In the genomic region with DNA sequence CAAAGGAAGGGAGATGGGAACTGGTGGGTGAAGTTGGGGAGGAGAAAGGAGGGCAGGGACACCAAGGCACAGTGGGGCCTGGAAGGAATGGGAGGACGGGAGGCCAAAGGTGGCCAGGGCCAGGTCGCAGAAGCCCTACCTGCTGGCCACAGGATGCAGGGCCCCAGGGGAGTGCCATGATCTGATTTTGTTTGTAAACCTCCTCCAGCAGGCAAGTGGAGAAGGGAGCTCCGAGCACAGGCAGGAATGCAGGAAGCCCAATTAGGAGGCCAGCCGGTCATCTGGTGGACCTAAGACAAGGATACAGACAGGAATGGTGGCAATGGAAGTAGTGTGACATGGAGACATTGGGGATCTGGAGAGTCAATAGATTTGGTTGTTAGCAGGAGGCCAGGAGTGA, we compare ENCODE assay signal across 27 cellular contexts.
"Had no signal": no experiment of that assay in that cellular context is flagged by ENCODE, and none has a peak within 500 bp of the region (broad histone marks: within the 10 kb centered on the region; RNA-seq: fewer than 3 reads in every experiment).

No MANE protein-coding gene starts in this region.

- DNase-seq: activated CD4-positive, alpha-beta memory T cell treated with anti-CD3 and anti-CD28 coated beads, Interleukin-2, amount 10 ng/mL, durations not matched to agents 7 days and 5 days; activated CD4-positive, alpha-beta T cell treated with anti-CD3 and anti-CD28 coated beads, Interleukin-2, amount 10 ng/mL, durations not matched to agents 24 days and 14 days; activated effector memory CD4-positive, alpha-beta T cell treated with anti-CD3 and anti-CD28 coated beads, Interleukin-2, amount 50 U/mL, for 16 hours; activated T-cell treated with anti-CD3 and anti-CD28 coated beads, Interleukin-2, amount 50 U/mL, for 72 hours; anterior cingulate cortex; brain microvascular endothelial cell; effector memory CD4-positive, alpha-beta T cell; glutamatergic neuron; immature natural killer cell; kidney glomerular epithelial cell; left lung; stimulated activated CD4-positive, alpha-beta T cell treated with anti-CD3 and anti-CD28 coated beads, Interleukin-12 subunit alpha, Interleukin-12 subunit beta, amount 100 ng/mL, for 4 hours; stimulated activated CD4-positive, alpha-beta T cell treated with anti-CD3 and anti-CD28 coated beads, Interleukin-4, amount 100 ng/mL, for 4 hours; stimulated activated naive CD8-positive, alpha-beta T cell treated with anti-CD3 and anti-CD28 coated beads, Interleukin-15, Interleukin-2, amounts not matched to agents 100 U/mL and 50 U/mL, for 24 hours; substantia nigra; uterus had no signal

- H3K79me2 ChIP-seq: hepatocyte had no signal

- H3K9me3 Mint-ChIP-seq: activated CD4-positive, alpha-beta memory T cell treated with anti-CD3 and anti-CD28 coated beads, Interleukin-2, amount 10 ng/mL, durations not matched to agents 7 days and 5 days; activated CD4-positive, alpha-beta T cell treated with anti-CD3 and anti-CD28 coated beads, Interleukin-2, amount 10 ng/mL, durations not matched to agents 24 days and 14 days; activated naive CD4-positive, alpha-beta T cell treated with anti-CD3 and anti-CD28 coated beads, Interleukin-2, amount 50 U/mL, for 24 hours; activated T-cell treated with anti-CD3 and anti-CD28 coated beads, Interleukin-2, amount 50 U/mL, for 72 hours; immature natural killer cell; natural killer cell treated with Interleukin-12 subunit alpha and Interleukin-12 subunit beta and Interleukin-15 and Interleukin-18, amount 100 ng/mL, for 72 hours had no signal

- H3K27ac ChIP-seq: brain microvascular endothelial cell, hepatocyte, left lung, neutrophil, parathyroid adenoma, tibial nerve, VCaP had no signal

- H3K36me3 ChIP-seq: brain microvascular endothelial cell, left lung, neutrophil, tibial nerve, uterus had no signal

- H2AFZ ChIP-seq: hepatocyte, parathyroid adenoma had no signal

- FAIRE-seq: frontal cortex had no signal

- H3K9ac ChIP-seq: parathyroid adenoma had no signal

- H3K4me3 Mint-ChIP-seq: activated CD4-positive, alpha-beta memory T cell treated with anti-CD3 and anti-CD28 coated beads, Interleukin-2, amount 10 ng/mL, durations not matched to agents 7 days and 5 days; activated CD4-positive, alpha-beta T cell treated with anti-CD3 and anti-CD28 coated beads, Interleukin-2, amount 10 ng/mL, durations not matched to agents 24 days and 14 days; activated naive CD4-positive, alpha-beta T cell treated with anti-CD3 and anti-CD28 coated beads, Interleukin-2, amount 50 U/mL, for 24 hours; activated T-cell treated with anti-CD3 and anti-CD28 coated beads, Interleukin-2, amount 50 U/mL, for 72 hours; immature natural killer cell; natural killer cell treated with Interleukin-12 subunit alpha and Interleukin-12 subunit beta and Interleukin-15 and Interleukin-18, amount 100 ng/mL, for 72 hours had no signal

- H3K4me1 Mint-ChIP-seq: activated CD4-positive, alpha-beta memory T cell treated with anti-CD3 and anti-CD28 coated beads, Interleukin-2, amount 10 ng/mL, durations not matched to agents 7 days and 5 days; activated CD4-positive, alpha-beta T cell treated with anti-CD3 and anti-CD28 coated beads, Interleukin-2, amount 10 ng/mL, durations not matched to agents 24 days and 14 days; activated naive CD4-positive, alpha-beta T cell treated with anti-CD3 and anti-CD28 coated beads, Interleukin-2, amount 50 U/mL, for 24 hours; immature natural killer cell had no signal

- H3K9me3 ChIP-seq: left lung, neutrophil, tibial nerve, uterus had no signal

- H3K4me3 ChIP-seq: hepatocyte, left lung, tibial nerve, uterus had no signal

- H3K27me3 ChIP-seq: brain microvascular endothelial cell, hepatocyte, left lung, tibial nerve, uterus had no signal

- ATAC-seq: activated CD4-positive, CD25-positive, alpha-beta regulatory T cell treated with anti-CD3 and anti-CD28 coated beads, Interleukin-2, amount 50 U/mL, for 24 hours; activated T-cell treated with anti-CD3 and anti-CD28 coated beads, Interleukin-2, amount 50 U/mL, for 72 hours; esophagus mucosa; left lung; natural killer cell treated with Interleukin-12 subunit alpha and Interleukin-12 subunit beta and Interleukin-15 and Interleukin-18, amount 100 ng/mL, for 72 hours; right cardiac atrium; stimulated activated naive CD8-positive, alpha-beta T cell treated with anti-CD3 and anti-CD28 coated beads, Interleukin-15, Interleukin-2, amounts not matched to agents 100 U/mL and 50 U/mL, for 24 hours had no signal

- H3K4me2 ChIP-seq: hepatocyte had no signal

- H3K36me3 Mint-ChIP-seq: activated naive CD4-positive, alpha-beta T cell treated with anti-CD3 and anti-CD28 coated beads, Interleukin-2, amount 50 U/mL, for 24 hours; natural killer cell treated with Interleukin-12 subunit alpha and Interleukin-12 subunit beta and Interleukin-15 and Interleukin-18, amount 100 ng/mL, for 72 hours had no signal

- H3K27ac Mint-ChIP-seq: activated CD4-positive, alpha-beta memory T cell treated with anti-CD3 and anti-CD28 coated beads, Interleukin-2, amount 10 ng/mL, durations not matched to agents 7 days and 5 days; activated CD4-positive, alpha-beta T cell treated with anti-CD3 and anti-CD28 coated beads, Interleukin-2, amount 10 ng/mL, durations not matched to agents 24 days and 14 days; activated naive CD4-positive, alpha-beta T cell treated with anti-CD3 and anti-CD28 coated beads, Interleukin-2, amount 50 U/mL, for 24 hours; activated T-cell treated with anti-CD3 and anti-CD28 coated beads, Interleukin-2, amount 50 U/mL, for 72 hours had no signal

- H3K27me3 Mint-ChIP-seq: activated CD4-positive, alpha-beta memory T cell treated with anti-CD3 and anti-CD28 coated beads, Interleukin-2, amount 10 ng/mL, durations not matched to agents 7 days and 5 days; activated naive CD4-positive, alpha-beta T cell treated with anti-CD3 and anti-CD28 coated beads, Interleukin-2, amount 50 U/mL, for 24 hours had no signal
